9 cellular contexts compared by ENCODE assay signal in genomic region chr10:117663750-117664149, GRCh38.
DNase-seq lines count a peak whose midpoint lies in the region; ATAC-seq and TF ChIP-seq lines count a peak whose summit lies in the region.
"Had no signal": no experiment of that assay in that cellular context is flagged by ENCODE, and none has a peak within 500 bp of the region (broad histone marks: within the 10 kb centered on the region; RNA-seq: fewer than 3 reads in every experiment).

No MANE protein-coding gene starts in this region.

- no peak overlapping the region for H3K4me3 Mint-ChIP-seq in osteocyte (ENCODE audit: unreplicated experiment)

- H3K4me1 Mint-ChIP-seq in osteocyte (ENCODE audit: unreplicated experiment) = peaks cover 27% of the 10 kb centered on the region

- WGBS in prostate gland = 20% methylated on average over 2 of the region's 2 CpGs

- POLR2A ChIA-PET in PC-9 (lab: Charles Lee; ENCODE audit: unreplicated experiment) = no interaction called here

- TF ChIP-seq CTCF in PC-9 (conservative IDR thresholded peaks at IDR 0.05) (no peak), osteocyte (IDR thresholded peaks at IDR 0.05) (no peak), coronary artery (IDR thresholded peaks at IDR 0.05) (no peak), prostate gland (IDR thresholded peaks at IDR 0.05) (no peak)

- no peaks in the 10 kb centered on the region for H3K27me3 ChIP-seq in PC-9 (ENCODE audit: insufficient read depth, low read depth)
- no peaks in the 10 kb centered on the region for H3K27me3 ChIP-seq in prostate gland (replicated peaks; ENCODE audit: insufficient read depth)

- no peaks in the 10 kb centered on the region for H3K36me3 Mint-ChIP-seq in osteocyte (ENCODE audit: unreplicated experiment)

- CTCF ChIA-PET in PC-9 (lab: Charles Lee) = no interaction called here

- no peaks in the 10 kb centered on the region for H3K9me3 Mint-ChIP-seq in osteocyte (ENCODE audit: unreplicated experiment)

- no peaks in the 10 kb centered on the region for H3K9me3 ChIP-seq in PC-9 (ENCODE audit: insufficient read depth, low read depth)
- H3K9me3 ChIP-seq in prostate gland = no peaks in the 10 kb centered on the region

- H3K27me3 Mint-ChIP-seq in osteocyte (ENCODE audit: unreplicated experiment) = no peaks in the 10 kb centered on the region

- no peaks in the 10 kb centered on the region for H3F3A ChIP-seq in PC-9 (ENCODE audit: insufficient read depth, low read depth)

- BruUV-seq in PC-9 (replicated peaks; lab: Mats Ljungman, UMichigan) = no TSS peak

- H4K20me1 ChIP-seq in PC-9 (ENCODE audit: insufficient read depth) = no peaks in the 10 kb centered on the region

- intact Hi-C loops in PC-9 (cut with micrococcal nuclease; ENCODE audit: unreplicated experiment) = no loop called here
- intact Hi-C loops in prostate gland (cut with DNase I) = no loop called here

- H3K79me2 ChIP-seq in PC-9 (ENCODE audit: low read depth) = no peaks in the 10 kb centered on the region

- no peak overlapping the region for H2AFZ ChIP-seq in PC-9

- H3K4me3 ChIP-seq in PC-9 (no peak overlapping the region), coronary artery (no peak overlapping the region), prostate gland (no peak overlapping the region)

- H3K36me3 ChIP-seq in PC-9 (ENCODE audit: low read depth) (no peaks in the 10 kb centered on the region), prostate gland (no peaks in the 10 kb centered on the region)

- H3K27ac Mint-ChIP-seq in osteocyte (ENCODE audit: unreplicated experiment) = peak overlapping the region; percentile 92

- TF ChIP-seq POLR2A in prostate gland (IDR thresholded peaks at IDR 0.05) = no peak

- H3K27ac ChIP-seq in PC-9 = peak overlapping the region; percentile 26; the same call in 1 of the 2 replicates
- H3K27ac ChIP-seq in coronary artery = no peak overlapping the region
- no peak overlapping the region for H3K27ac ChIP-seq in prostate gland
- H3K27ac ChIP-seq: C4-2B had no signal

- H3K4me2 ChIP-seq in PC-9 = no peak overlapping the region

- DNase-seq in NCI-H345 (lab: John Stamatoyannopoulos, UW) (peak; percentile 25), NCI-H345 treated with DMSO at 0.1 percent for 48 hours (lab: John Stamatoyannopoulos, UW; ENCODE audit: unreplicated experiment) (no peak), PC-9 (peak in 1 of 2 experiments; percentile 73), osteocyte (ENCODE audit: extremely low spot score, unreplicated experiment) (no peak), coronary artery (ENCODE audit: low spot score) (no peak), prostate gland (ENCODE audit: low spot score) (no peak)
- no peak for DNase-seq in activated naive CD4-positive, alpha-beta T cell treated with anti-CD3 and anti-CD28 coated beads, Interleukin-2, amount 50 U/mL, for 16 hours

- ATAC-seq in HG02588 (IDR thresholded peaks at IDR 0.05; ENCODE audit: unreplicated experiment) = peak; percentile 100

- no peaks in the 10 kb centered on the region for H3K9me2 ChIP-seq in PC-9 (ENCODE audit: insufficient read depth)

- 0 out of 2 replicates have a peak, but pooled peaks cover 3% of the 10 kb centered on the region for H3K4me1 ChIP-seq in PC-9 (replicated peaks; ENCODE audit: insufficient read depth)
- H3K4me1 ChIP-seq in prostate gland (replicated peaks) = no peaks in the 10 kb centered on the region
